In genomic region chr1:209335090-209335692, GRCh38 we compare ENCODE assay signal across 8 cellular contexts.
DNase-seq lines count a peak whose midpoint lies in the region; ATAC-seq and TF ChIP-seq lines count a peak whose summit lies in the region.

No MANE protein-coding gene starts in this region.

- POLR2A ChIA-PET in OCI-LY7 (lab: Charles Lee): no interaction called here

- TF ChIP-seq CTCF in OCI-LY7 (conservative IDR thresholded peaks at IDR 0.05; ENCODE audit: low read length) (peak; percentile 81), esophagus muscularis mucosa (IDR thresholded peaks at IDR 0.05) (peak in 2 of 3 experiments; percentile 23 to 51)

- DNase-seq in NCI-H510A treated with DMSO at 0.1 percent for 48 hours (lab: John Stamatoyannopoulos, UW): peak; percentile 41
- DNase-seq in NCI-H510A (lab: John Stamatoyannopoulos, UW): no peak
- DNase-seq in OCI-LY7 (ENCODE audit: low spot score): peak; percentile 11
- no peak for DNase-seq in esophagus muscularis mucosa (ENCODE audit: extremely low spot score)
- DNase-seq in stimulated activated CD8-positive, alpha-beta memory T cell treated with anti-CD3 and anti-CD28 coated beads, Interleukin-4, amount 100 ng/mL, for 48 hours: peak; percentile 25
- no peak for DNase-seq in NCI-H2107 (lab: John Stamatoyannopoulos, UW)

- no peaks in the 10 kb centered on the region for H4K20me1 ChIP-seq in OCI-LY7 (ENCODE audit: insufficient read depth, low read length)

- ATAC-seq in GM18868 (IDR thresholded peaks at IDR 0.05; ENCODE audit: unreplicated experiment): peak; percentile 89
- ATAC-seq in HG03097 (IDR thresholded peaks at IDR 0.05; ENCODE audit: low FRiP score, unreplicated experiment): peak; percentile 77

- TF ChIP-seq POLR2A in esophagus muscularis mucosa (IDR thresholded peaks at IDR 0.05; ENCODE audit: low read depth): no peak

- H3K4me1 ChIP-seq in OCI-LY7 (ENCODE audit: insufficient read depth, low read length, poor library complexity, severe bottlenecking) (no peaks in the 10 kb centered on the region), esophagus muscularis mucosa (no peaks in the 10 kb centered on the region)

- H3K4me3 ChIP-seq in OCI-LY7 (ENCODE audit: low read depth, low read length, poor library complexity, severe bottlenecking): no peak overlapping the region
- no peak overlapping the region for H3K4me3 ChIP-seq in esophagus muscularis mucosa

- no peaks in the 10 kb centered on the region for H3K27me3 ChIP-seq in esophagus muscularis mucosa

- H2AFZ ChIP-seq in OCI-LY7 (ENCODE audit: low read length): no peak overlapping the region

- no TSS peak for BruUV-seq in OCI-LY7 (replicated peaks; lab: Mats Ljungman, UMichigan)

- H3K79me2 ChIP-seq in OCI-LY7 (ENCODE audit: insufficient read depth, low read depth, low read length): no peaks in the 10 kb centered on the region

- H3K9me3 ChIP-seq in OCI-LY7 (ENCODE audit: low read length) (no peaks in the 10 kb centered on the region), esophagus muscularis mucosa (no peaks in the 10 kb centered on the region)

- H3K9me2 ChIP-seq in OCI-LY7 (ENCODE audit: insufficient read depth, low read length): no peaks in the 10 kb centered on the region

- no peak overlapping the region for H3K4me2 ChIP-seq in OCI-LY7 (ENCODE audit: low read length)

- intact Hi-C loops in OCI-LY7 (cut with micrococcal nuclease; ENCODE audit: unreplicated experiment) (no loop called here), esophagus muscularis mucosa (cut with DNase I) (no loop called here)

- whole genome bisulfite sequencing in esophagus muscularis mucosa: 40% methylated on average over 3 of the region's 3 CpGs

- CTCF ChIA-PET in OCI-LY7 (lab: Charles Lee; ENCODE audit: unreplicated experiment): no interaction called here

- H3K27ac ChIP-seq in OCI-LY7 (ENCODE audit: low read depth, low read length, poor library complexity, severe bottlenecking): no peak overlapping the region
- no peak overlapping the region for H3K27ac ChIP-seq in esophagus muscularis mucosa (replicated peaks in 1 of 4)

- H3K36me3 ChIP-seq in OCI-LY7 (ENCODE audit: insufficient read depth, low read length): no peaks in the 10 kb centered on the region
- no peaks in the 10 kb centered on the region for H3K36me3 ChIP-seq in esophagus muscularis mucosa

- TF ChIP-seq EP300 in esophagus muscularis mucosa (IDR thresholded peaks at IDR 0.05): no peak

Comparison
In these comparisons a context has a peak if more than half of its experiments do, and no peak if none do; other contexts are left out.
1. DNase-seq: peak in NCI-H510A treated with DMSO at 0.1 percent for 48 hours (single experiment), OCI-LY7 (single experiment) and stimulated activated CD8-positive, alpha-beta memory T cell treated with anti-CD3 and anti-CD28 coated beads, Interleukin-4, amount 100 ng/mL, for 48 hours (single experiment); none in NCI-H510A (single experiment), esophagus muscularis mucosa (single experiment) and NCI-H2107 (single experiment).